18 cellular contexts compared by ENCODE assay signal in the genomic region with DNA sequence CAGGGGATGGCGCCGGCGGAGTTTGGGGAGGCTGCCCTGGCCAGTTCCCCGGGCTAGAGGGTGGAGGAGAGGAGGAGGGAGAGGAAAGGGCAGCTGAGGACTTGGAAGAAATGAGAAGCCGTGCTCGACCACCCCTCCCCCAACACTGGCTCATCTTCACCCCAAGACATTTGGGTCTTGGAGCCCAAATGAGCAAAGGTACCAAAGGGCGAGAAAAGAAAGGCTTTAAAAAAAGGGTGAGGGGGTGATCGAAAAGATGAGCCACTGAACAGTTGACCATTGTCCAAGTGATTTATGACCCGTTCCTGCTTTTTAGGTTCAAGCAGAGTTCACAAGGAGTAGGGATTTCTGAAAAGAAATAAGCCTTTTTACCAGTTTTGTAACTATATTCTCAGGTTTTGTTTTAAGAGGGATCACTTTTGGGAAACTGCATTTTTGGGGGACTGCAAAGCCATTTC. TPM values are rescaled to one million over a fixed set of nuclear protein-coding genes. Genes with fewer than 3 reads are reported as not detected.
DNase-seq lines count a peak whose midpoint lies in the region; ATAC-seq and TF ChIP-seq lines count a peak whose summit lies in the region.
"Had no signal": no experiment of that assay in that cellular context is flagged by ENCODE, and none has a peak within 500 bp of the region (broad histone marks: within the 10 kb centered on the region; RNA-seq: fewer than 3 reads in every experiment).

No MANE protein-coding gene starts in this region.

- H3K79me1 ChIP-seq in neuronal stem cell (ENCODE audit: low read depth, low read length) = no peaks in the 10 kb centered on the region

- H3K4me1 ChIP-seq in GM23338 (ENCODE audit: insufficient read depth) = peaks cover 45% of the 10 kb centered on the region
- no peaks in the 10 kb centered on the region for H3K4me1 ChIP-seq in SJCRH30
- H3K4me1 ChIP-seq in hepatocyte (ENCODE audit: insufficient read depth) = peaks cover 12% of the 10 kb centered on the region
- H3K4me1 ChIP-seq in neuronal stem cell (ENCODE audit: control insufficient read depth in 2 of 2, insufficient read depth in 1 of 2, low read depth in 1 of 2, low read length in 2 of 2) = no peaks in the 10 kb centered on the region
- H3K4me1 ChIP-seq: SJSA1 had no signal

- peaks cover 100% of the 10 kb centered on the region for H3K27me3 ChIP-seq in GM23338 (ENCODE audit: insufficient read depth)
- H3K27me3 ChIP-seq in SJCRH30 = 0 out of 2 replicates have a peak, but pooled peaks cover 7% of the 10 kb centered on the region
- peaks cover 100% of the 10 kb centered on the region for H3K27me3 ChIP-seq in hepatocyte
- H3K27me3 ChIP-seq in neuronal stem cell (ENCODE audit: control insufficient read depth in 3 of 3, insufficient read depth in 3 of 3, low read depth in 1 of 3, low read length in 3 of 3) = peaks cover 50 to 98% (median 89%) of the 10 kb centered on the region in 3 experiments
- H3K27me3 ChIP-seq: SJSA1 had no signal

- H3K4me1 Mint-ChIP-seq in GM23338 = peaks cover 31% of the 10 kb centered on the region
- H3K4me1 Mint-ChIP-seq: CD14-positive monocyte had no signal

- H3K4me3 ChIP-seq in GM23338 = peak overlapping the region; percentile 44; the same call in 1 of the 2 replicates
- H3K4me3 ChIP-seq in SJCRH30 = peak overlapping the region; percentile 26
- H3K4me3 ChIP-seq in hepatocyte = no peak overlapping the region
- H3K4me3 ChIP-seq in neuronal stem cell (ENCODE audit: low read length in 2 of 2) = no peak overlapping the region
- H3K4me3 ChIP-seq: SJSA1 had no signal

- peaks cover 100% of the 10 kb centered on the region for H3K27me3 Mint-ChIP-seq in GM23338 (ENCODE audit: insufficient read depth, low read depth, poor library complexity)

- no peaks in the 10 kb centered on the region for H3K9me2 ChIP-seq in GM23338 (ENCODE audit: insufficient read depth)
- H3K9me2 ChIP-seq in hepatocyte (replicated peaks; ENCODE audit: insufficient read depth) = no peaks in the 10 kb centered on the region

- no peak overlapping the region for H2AK5ac ChIP-seq in neuronal stem cell (ENCODE audit: low read depth, low read length)

- no peak overlapping the region for H3K14ac ChIP-seq in neuronal stem cell (ENCODE audit: low read length)

- H4K20me1 ChIP-seq in GM23338 (replicated peaks; ENCODE audit: insufficient read depth) (peaks cover 65% of the 10 kb centered on the region), hepatocyte (ENCODE audit: insufficient read depth, poor library complexity, severe bottlenecking) (no peaks in the 10 kb centered on the region)

- no peak overlapping the region for H2BK5ac ChIP-seq in neuronal stem cell (ENCODE audit: low read length)

- no peak overlapping the region for H4K8ac ChIP-seq in neuronal stem cell (ENCODE audit: low read depth, low read length)

- H2BK120ac ChIP-seq in neuronal stem cell (ENCODE audit: low read depth, low read length) = no peak overlapping the region

- no peak overlapping the region for H2BK15ac ChIP-seq in neuronal stem cell (ENCODE audit: low read length)

- H3F3A ChIP-seq in GM23338 (replicated peaks; ENCODE audit: low read depth) = peaks cover 19% of the 10 kb centered on the region

- DNase-seq in GM23338 (ENCODE audit: low spot score) (no peak), SJCRH30 (no peak), hepatocyte (ENCODE audit: low spot score) (no peak), neuronal stem cell (ENCODE audit: low spot score) (no peak), NCI-H1417 treated with DMSO at 0.1 percent for 48 hours (lab: John Stamatoyannopoulos, UW) (no peak), Kasumi-1 (lab: John Stamatoyannopoulos, UW) (no peak), dermis blood vessel endothelial cell (no peak)
- DNase-seq: COR-L47, DMS153, IMR-90, NCI-H1930, NCI-H2171 treated with DMSO at 0.1 percent for 48 hours, NCI-H446 treated with DMSO at 0.1 percent for 48 hours, PC-3 had no signal

- H3K4me2 ChIP-seq in GM23338 = peak overlapping the region; percentile 73
- peak overlapping the region; percentile 70 for H3K4me2 ChIP-seq in hepatocyte
- no peak overlapping the region for H3K4me2 ChIP-seq in neuronal stem cell (ENCODE audit: insufficient read depth, low read length, poor library complexity, severe bottlenecking)

- no peak overlapping the region for H3K27ac ChIP-seq in GM23338 (ENCODE audit: low read depth)
- H3K27ac ChIP-seq in SJCRH30 = no peak overlapping the region
- H3K27ac ChIP-seq in hepatocyte = no peak overlapping the region
- no peak overlapping the region for H3K27ac ChIP-seq in neuronal stem cell (replicated peaks; ENCODE audit: low read length)
- H3K27ac ChIP-seq: SJSA1 had no signal

- H3K9ac ChIP-seq in neuronal stem cell (ENCODE audit: low read depth, low read length, poor library complexity) = peak overlapping the region; percentile 3

- H3K9me3 Mint-ChIP-seq in GM23338 = peaks cover 7% of the 10 kb centered on the region; the same call in 1 of the 3 replicates

- H3K79me2 ChIP-seq in GM23338 (replicated peaks; ENCODE audit: insufficient read depth) (no peaks in the 10 kb centered on the region), hepatocyte (no peaks in the 10 kb centered on the region)

- no peak overlapping the region for H3K18ac ChIP-seq in neuronal stem cell (ENCODE audit: low read length)

- no peaks in the 10 kb centered on the region for H3K9me3 ChIP-seq in SJCRH30 (replicated peaks)
- no peaks in the 10 kb centered on the region for H3K9me3 ChIP-seq in hepatocyte (ENCODE audit: low read depth)
- H3K9me3 ChIP-seq in neuronal stem cell (replicated peaks in 1 of 2; ENCODE audit: control insufficient read depth in 2 of 2, insufficient read depth in 1 of 2, low read depth in 1 of 2, low read length in 2 of 2) = peaks cover 13 to 18% of the 10 kb centered on the region in 2 donors
- H3K9me3 ChIP-seq: SJSA1 had no signal

- TF ChIP-seq CTCF in GM23338 (conservative IDR thresholded peaks at IDR 0.05; ENCODE audit: low read depth in 2 of 2) (no peak), hepatocyte (IDR thresholded peaks at IDR 0.05; ENCODE audit: poor library complexity) (no peak)

- H2BK12ac ChIP-seq in neuronal stem cell (ENCODE audit: low read length) = no peak overlapping the region

- H4K91ac ChIP-seq in neuronal stem cell (ENCODE audit: low read depth, low read length, poor library complexity) = no peak overlapping the region

- no peak; the same call in 1 of the 3 replicates for ATAC-seq in GM23338
- ATAC-seq in GM19452 (IDR thresholded peaks at IDR 0.05; ENCODE audit: unreplicated experiment) = no peak
- ATAC-seq: PC-3 had no signal

- WGBS in hepatocyte (ENCODE audit: low lambda C conversion rate, missing lambda C conversion rate) = 9% methylated on average over 9 of the region's 9 CpGs
- no CpG with 5 or more reads among the region's 9 CpGs for WGBS in neuronal stem cell (ENCODE audit: extremely low coverage in 2 of 2, insufficient read length in 2 of 2, insufficient replicate concordance in 1 of 2), 2 donors

- no peaks in the 10 kb centered on the region for H3K36me3 Mint-ChIP-seq in GM23338 (ENCODE audit: low read depth)

- H3K23ac ChIP-seq in neuronal stem cell (ENCODE audit: low read depth, low read length, poor library complexity) = no peak overlapping the region

- H3K36me3 ChIP-seq in GM23338 (ENCODE audit: insufficient read depth) (no peaks in the 10 kb centered on the region; the same call in 1 of the 2 replicates), SJCRH30 (no peaks in the 10 kb centered on the region), hepatocyte (replicated peaks; ENCODE audit: insufficient read depth, low read depth) (no peaks in the 10 kb centered on the region), neuronal stem cell (replicated peaks in 1 of 2; ENCODE audit: control insufficient read depth in 2 of 2, insufficient read depth in 2 of 2, low read length in 2 of 2) (no peaks in the 10 kb centered on the region)
- H3K36me3 ChIP-seq: SJSA1 had no signal

- H2AFZ ChIP-seq in GM23338 (no peak overlapping the region), hepatocyte (no peak overlapping the region), neuronal stem cell (ENCODE audit: low read length) (peak overlapping the region; percentile 70)

- no peak overlapping the region for H3K27ac Mint-ChIP-seq in GM23338
- H3K27ac Mint-ChIP-seq: CD14-positive monocyte had no signal

- no peak overlapping the region for H3K4ac ChIP-seq in neuronal stem cell (ENCODE audit: low read length)

- peak overlapping the region; percentile 26; the same call in 1 of the 3 replicates for H3K4me3 Mint-ChIP-seq in GM23338

RNA-seq across cellular contexts. Expression of a gene that starts 8.5 kb away (rescaled TPM):
- total RNA-seq in GM23338 (2014; rRNA removed; shearing (Covaris generic)) = not detected in 2 replicates
- not detected in 2 replicates for polyA plus RNA-seq in GM23338 (2016; fragmentation: Nextera tagmentation; extraction: Ambion mirVana)
- total RNA-seq in SJCRH30 (2014; rRNA removed; shearing (Covaris generic)) = not detected in 2 replicates
- total RNA-seq in hepatocyte = 0.13 and 0.20 TPM in 2 replicates
- polyA plus RNA-seq in hepatocyte = 0.41 TPM in 1 of 2 replicates, not detected in the other
- polyA plus RNA-seq in neuronal stem cell (2013, experiment 1 of 2) = not detected
- not detected for polyA plus RNA-seq in neuronal stem cell (2013, experiment 2 of 2)
- 19.2 and 54.6 TPM in 2 replicates for total RNA-seq in dermis blood vessel endothelial cell
- total RNA-seq: H7, IMR-90 had no signal
- polyA plus RNA-seq: CD14-positive monocyte, IMR-90 had no signal

RNA-seq across cellular contexts. Expression of a gene that starts 14.3 kb away (rescaled TPM):
- total RNA-seq in GM23338 (2014; rRNA removed; shearing (Covaris generic)) = not detected in 2 replicates
- polyA plus RNA-seq in GM23338 (2016; fragmentation: Nextera tagmentation; extraction: Ambion mirVana) (not detected in 2 replicates), hepatocyte (0.13 TPM in 1 of 2 replicates, not detected in the other)
- not detected in 2 replicates for total RNA-seq in SJCRH30 (2014; rRNA removed; shearing (Covaris generic))
- total RNA-seq in hepatocyte (0.40 and 0.70 TPM in 2 replicates), dermis blood vessel endothelial cell (6.1 and 8.8 TPM in 2 replicates)
- not detected for polyA plus RNA-seq in neuronal stem cell (2013, experiment 1 of 2)
- polyA plus RNA-seq in neuronal stem cell (2013, experiment 2 of 2) = not detected
- total RNA-seq: H7, IMR-90 had no signal
- polyA plus RNA-seq: CD14-positive monocyte, IMR-90 had no signal

RNA-seq across cellular contexts. Expression of a gene that starts 22.8 kb away (rescaled TPM):
- 0.39 TPM in 1 of 2 replicates, not detected in the other for total RNA-seq in GM23338 (2014; rRNA removed; shearing (Covaris generic))
- not detected in 2 replicates for polyA plus RNA-seq in GM23338 (2016; fragmentation: Nextera tagmentation; extraction: Ambion mirVana)
- total RNA-seq in SJCRH30 (2014; rRNA removed; shearing (Covaris generic)) = 0.06 TPM in 1 of 2 replicates, not detected in the other
- not detected in 2 replicates for total RNA-seq in hepatocyte
- polyA plus RNA-seq in hepatocyte = not detected in 2 replicates
- polyA plus RNA-seq in neuronal stem cell (2013, experiment 1 of 2) = not detected
- not detected for polyA plus RNA-seq in neuronal stem cell (2013, experiment 2 of 2)
- total RNA-seq in dermis blood vessel endothelial cell = 11.2 and 15.4 TPM in 2 replicates
- total RNA-seq: H7, IMR-90, PC-3, SJSA1 had no signal
- polyA plus RNA-seq: CD14-positive monocyte, IMR-90 had no signal

RNA-seq across cellular contexts. Expression of a gene that starts 36.1 kb away (rescaled TPM):
- total RNA-seq in GM23338 (2014; rRNA removed; shearing (Covaris generic)) = not detected in 2 replicates
- polyA plus RNA-seq in GM23338 (2016; fragmentation: Nextera tagmentation; extraction: Ambion mirVana) (not detected in 2 replicates), hepatocyte (0.77 TPM in 1 of 2 replicates, not detected in the other)
- total RNA-seq in SJCRH30 (2014; rRNA removed; shearing (Covaris generic)) = 8.6 and 9.9 TPM in 2 replicates
- total RNA-seq in hepatocyte (1.3 TPM in 2 replicates), dermis blood vessel endothelial cell (30.3 and 33.0 TPM in 2 replicates)
- polyA plus RNA-seq in neuronal stem cell (2013, experiment 1 of 2) = not detected
- polyA plus RNA-seq in neuronal stem cell (2013, experiment 2 of 2) = not detected
- total RNA-seq: H7, IMR-90 had no signal
- polyA plus RNA-seq: CD14-positive monocyte, IMR-90 had no signal

RNA-seq across cellular contexts. Expression of a gene that starts 43.1 kb away (rescaled TPM):
- not detected in 2 replicates for total RNA-seq in GM23338 (2014; rRNA removed; shearing (Covaris generic))
- polyA plus RNA-seq in GM23338 (2016; fragmentation: Nextera tagmentation; extraction: Ambion mirVana) (not detected in 2 replicates), hepatocyte (3.0 and 4.7 TPM in 2 replicates)
- total RNA-seq in SJCRH30 (2014; rRNA removed; shearing (Covaris generic)) = 3.9 and 4.4 TPM in 2 replicates
- total RNA-seq in hepatocyte (2.4 and 2.9 TPM in 2 replicates), dermis blood vessel endothelial cell (24.5 and 28.4 TPM in 2 replicates)
- polyA plus RNA-seq in neuronal stem cell (2013, experiment 1 of 2) = not detected
- polyA plus RNA-seq in neuronal stem cell (2013, experiment 2 of 2) = not detected
- total RNA-seq: IMR-90, PC-3 had no signal
- polyA plus RNA-seq: CD14-positive monocyte, IMR-90 had no signal

Comparison
In these comparisons a context has a peak if more than half of its experiments do, and no peak if none do; other contexts are left out.
1. H3K4me3 ChIP-seq: peak in GM23338 (single experiment) and SJCRH30 (single experiment); none in hepatocyte (single experiment) and neuronal stem cell (0 of 2).
2. RNA of a gene that starts 8.5 kb away (total RNA-seq): 19.2 to 54.6 TPM in dermis blood vessel endothelial cell; 0.13 to 0.20 TPM in hepatocyte, not detected in GM23338 and not detected in SJCRH30; every median in the first group is over 10 times any median in the second.